In the genomic region with DNA sequence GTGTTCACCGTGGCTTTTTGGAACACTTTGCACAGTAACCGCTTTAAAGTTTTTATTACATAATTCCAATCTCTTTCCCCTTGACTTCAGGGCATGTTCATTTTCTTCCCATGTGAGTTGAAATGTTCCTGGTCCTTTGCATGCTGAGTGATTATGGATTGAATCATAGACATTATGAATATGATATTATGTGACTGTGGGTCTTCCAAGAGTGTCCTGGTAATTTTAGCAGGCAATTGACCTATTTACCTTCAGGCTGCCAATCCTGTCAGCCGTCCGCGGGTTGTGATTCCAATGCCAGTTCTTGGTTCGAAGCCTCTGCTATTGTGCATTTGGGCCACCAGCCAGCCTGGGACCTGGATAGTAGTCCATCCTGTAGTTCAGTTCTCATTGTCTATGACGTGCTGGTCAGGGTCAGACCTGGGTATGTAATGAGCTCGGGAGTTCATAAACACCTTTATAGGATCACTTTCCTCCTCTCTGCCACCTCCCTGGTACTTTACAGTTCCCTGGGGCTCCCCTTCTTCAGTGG, we compare ENCODE assay signal across 24 cellular contexts.
"Had no signal": no experiment of that assay in that cellular context is flagged by ENCODE, and none has a peak within 500 bp of the region (broad histone marks: within the 10 kb centered on the region; RNA-seq: fewer than 3 reads in every experiment).

No MANE protein-coding gene starts in this region.

- H3K36me3 ChIP-seq: lower lobe of right lung, pancreas, prostate gland, suprapubic skin, thoracic aorta, tibial artery, upper lobe of right lung had no signal

- H3K4me1 ChIP-seq: lower lobe of right lung, pancreas, prostate gland, suprapubic skin, tibial artery, upper lobe of right lung had no signal

- H3K9me3 ChIP-seq: lower lobe of right lung, pancreas, prostate gland, suprapubic skin, thoracic aorta, upper lobe of right lung had no signal

- ATAC-seq: lower lobe of right lung; naive thymus-derived CD8-positive, alpha-beta T cell; pancreas; sciatic nerve; stimulated activated naive B cell treated with anti-CD40 and anti-IgM and Interleukin-4, amounts not matched to agents 10 μg/mL and 1 μg/mL and 100 μg/mL, for 72 hours; upper lobe of right lung had no signal

- H3K27ac ChIP-seq: lower lobe of right lung, pancreas, prostate gland, skin epidermis, suprapubic skin, thoracic aorta, tibial artery, upper lobe of right lung had no signal

- H3K4me3 ChIP-seq: lower lobe of right lung, pancreas, prostate gland, skin epidermis, suprapubic skin, thoracic aorta, tibial artery, upper lobe of right lung had no signal

- H3K27me3 ChIP-seq: pancreas, suprapubic skin, tibial artery, upper lobe of right lung had no signal

- DNase-seq: head of caudate nucleus; hypothalamus; immature natural killer cell; kidney; lower lobe of right lung; mammary epithelial cell; mesenchymal stem cell; naive thymus-derived CD8-positive, alpha-beta T cell; nucleus accumbens; pancreas; posterior cingulate gyrus; stimulated activated CD4-positive, alpha-beta T cell treated with anti-CD3 and anti-CD28 coated beads, Interleukin-12 subunit alpha, Interleukin-12 subunit beta, amount 100 ng/mL, for 4 hours; stimulated activated CD4-positive, alpha-beta T cell treated with anti-CD3 and anti-CD28 coated beads, Interleukin-15, amount 100 ng/mL, for 24 hours; stimulated activated CD4-positive, alpha-beta T cell treated with anti-CD3 and anti-CD28 coated beads, Interleukin-2, amount 100 ng/mL, for 24 hours; stimulated activated CD4-positive, alpha-beta T cell treated with anti-CD3 and anti-CD28 coated beads, Interleukin-4, amount 100 ng/mL, for 1 hour; stimulated activated naive B cell treated with anti-CD40 and anti-IgM and Interleukin-4, amounts not matched to agents 10 μg/mL and 1 μg/mL and 100 μg/mL, for 72 hours; tibial artery; trophoblast cell; upper lobe of right lung had no signal
